ENCODE assay signal across 8 cellular contexts in genomic region chr20:44959082-44959895, GRCh38. TPM values are rescaled to one million over a fixed set of nuclear protein-coding genes. Genes with fewer than 3 reads are reported as not detected.
DNase-seq lines count a peak whose midpoint lies in the region; FAIRE-seq and TF ChIP-seq lines count a peak whose summit lies in the region.

No MANE protein-coding gene starts in this region.

- FAIRE-seq in GM19239 (lab: Jason Lieb, UNC): peak; percentile 76

- H2AFZ ChIP-seq in neural cell (ENCODE audit: low read depth, low read length): peak overlapping the region; percentile 65

- intact Hi-C loops in A673 (cut with micrococcal nuclease; ENCODE audit: unreplicated experiment): no loop called here
- intact Hi-C loops in esophagus muscularis mucosa (cut with DNase I): loop anchor here (5.0 kb wide), 1 partner anchor 47 kb away; the partner anchor contains the start of gene PABPC1L

- no peaks in the 10 kb centered on the region for H3K27me3 ChIP-seq in A673 (replicated peaks; ENCODE audit: insufficient read depth, low read depth, low read length, poor library complexity)
- no peaks in the 10 kb centered on the region for H3K27me3 ChIP-seq in esophagus muscularis mucosa
- H3K27me3 ChIP-seq in neural cell (ENCODE audit: insufficient read depth, low read depth, low read length): no peaks in the 10 kb centered on the region

- CTCF ChIA-PET in A673 (lab: Charles Lee): no interaction called here

- no peaks in the 10 kb centered on the region for H3K9me3 ChIP-seq in A673 (ENCODE audit: low read depth, low read length, poor library complexity, severe bottlenecking)
- no peaks in the 10 kb centered on the region for H3K9me3 ChIP-seq in esophagus muscularis mucosa
- H3K9me3 ChIP-seq in neural cell (ENCODE audit: low read length): no peaks in the 10 kb centered on the region

- no peaks in the 10 kb centered on the region for H3K9me2 ChIP-seq in neural cell (ENCODE audit: insufficient read depth, low read length)

- peak overlapping the region; percentile 63 for H3K9ac ChIP-seq in neural cell (ENCODE audit: low read length)

- WGBS in esophagus muscularis mucosa: 12% methylated on average over 15 of the region's 15 CpGs

- TF ChIP-seq POLR2A in esophagus muscularis mucosa (IDR thresholded peaks at IDR 0.05; ENCODE audit: low read depth): no peak

- POLR2A ChIA-PET in A673 (lab: Charles Lee; ENCODE audit: low non-redundant PET): interaction anchor here (0.6 kb wide), 1 partner anchor 33 kb away, joined by 4 read pairs; no protein-coding TSS in a partner anchor

- H3K27ac ChIP-seq in A673 (ENCODE audit: low read depth, low read length, poor library complexity, severe bottlenecking) (peak overlapping the region; percentile 47), esophagus muscularis mucosa (replicated peaks in 1 of 4) (peak overlapping the region; percentile 78 to 89 (median 86)), neural cell (ENCODE audit: low read length) (no peak overlapping the region)

- H3K4me1 ChIP-seq in A673 (ENCODE audit: insufficient read depth, low read length, poor library complexity, severe bottlenecking): peaks cover 26% of the 10 kb centered on the region
- peaks cover 11 to 28% (median 22%) of the 10 kb centered on the region in 4 donors for H3K4me1 ChIP-seq in esophagus muscularis mucosa

- H3K4me3 ChIP-seq in A673 (ENCODE audit: low read depth, low read length, poor library complexity, severe bottlenecking): peak overlapping the region; percentile 77
- peak overlapping the region; percentile 70 to 94 (median 79) for H3K4me3 ChIP-seq in esophagus muscularis mucosa
- H3K4me3 ChIP-seq in neural cell (ENCODE audit: low read length): peak overlapping the region; percentile 95

- no peak for TF ChIP-seq EP300 in esophagus muscularis mucosa (IDR thresholded peaks at IDR 0.05)
- TF ChIP-seq EP300 in neural cell (conservative IDR thresholded peaks at IDR 0.05; ENCODE audit: poor library complexity, severe bottlenecking): no peak

- no peak for TF ChIP-seq RAD21 in neural cell (conservative IDR thresholded peaks at IDR 0.05)

- DNase-seq in A673 (ENCODE audit: low spot score) (peak; percentile 62), GM19239 (ENCODE audit: insufficient read length, low spot score) (no peak), NAMALWA (ENCODE audit: low spot score) (peak; percentile 68), esophagus muscularis mucosa (ENCODE audit: extremely low spot score) (no peak), superior temporal gyrus (ENCODE audit: extremely low spot score) (peak; percentile 50), COR-L47 (lab: John Stamatoyannopoulos, UW) (no peak)
- peak; percentile 57 for DNase-seq in activated CD8-positive, alpha-beta memory T cell treated with anti-CD3 and anti-CD28 coated beads, Interleukin-2, amount 50 U/mL, for 24 hours (ENCODE audit: extremely low read depth)

- H3K79me2 ChIP-seq in neural cell (replicated peaks; ENCODE audit: insufficient read depth, low read length): peaks cover 17% of the 10 kb centered on the region

- TF ChIP-seq CTCF in A673 (conservative IDR thresholded peaks at IDR 0.05; ENCODE audit: low read depth, low read length) (no peak), esophagus muscularis mucosa (IDR thresholded peaks at IDR 0.05) (peak in 1 of 3 experiments; percentile 3), neural cell (IDR thresholded peaks at IDR 0.05; ENCODE audit: poor library complexity, severe bottlenecking) (no peak)

- BruUV-seq in A673 (replicated peaks; lab: Mats Ljungman, UMichigan): TSS peak; percentile 63

- peak overlapping the region; percentile 59 for H3K4me2 ChIP-seq in neural cell (ENCODE audit: low read length)

- no peaks in the 10 kb centered on the region for H3F3A ChIP-seq in neural cell (ENCODE audit: insufficient read depth, low read length, poor library complexity, severe bottlenecking)

- no peaks in the 10 kb centered on the region for H4K20me1 ChIP-seq in neural cell (ENCODE audit: insufficient read depth)

- H3K36me3 ChIP-seq in A673 (ENCODE audit: insufficient read depth, low read length, poor library complexity, severe bottlenecking) (peaks cover 22% of the 10 kb centered on the region), esophagus muscularis mucosa (peaks cover 11 to 23% (median 23%) of the 10 kb centered on the region in 4 donors), neural cell (ENCODE audit: insufficient read depth, low read length) (peaks cover 5% of the 10 kb centered on the region)

TF ChIP-seq in neural cell, 6 proteins besides CTCF, POLR2A, EP300 and RAD21:
- TF ChIP-seq TAF1 (IDR thresholded peaks at IDR 0.05; ENCODE audit: low read depth) (no peak), EZH2 (IDR thresholded peaks at IDR 0.05; ENCODE audit: borderline replicate concordance, insufficient read depth, low read length, poor library complexity, severe bottlenecking) (no peak), POLR2AphosphoS5 (IDR thresholded peaks at IDR 0.05) (no peak), SMC3 (conservative IDR thresholded peaks at IDR 0.05; ENCODE audit: poor library complexity) (no peak)

RNA-seq across cellular contexts. Expression of gene TOMM34, which starts 0.9 kb away (rescaled TPM):
- 49.3 and 53.5 TPM in 2 replicates for total RNA-seq in A673 (2021)
- total RNA-seq in esophagus muscularis mucosa: 10 to 100 TPM in 3 of 4 donors, 1 to 10 TPM in 1; 5.8 to 14.8 (median 13.9) TPM
- 10.0 and 11.7 TPM in 2 replicates for polyA plus RNA-seq in neural cell
- polyA minus RNA-seq in neural cell: 7.9 and 9.0 TPM in 2 replicates

RNA-seq across cellular contexts. Expression of gene STK4, which starts 7.0 kb away (rescaled TPM):
- total RNA-seq in A673 (2021) (52.7 and 53.2 TPM in 2 replicates), esophagus muscularis mucosa (10 to 100 TPM; 26.0 to 31.6 (median 27.7) TPM)
- polyA plus RNA-seq in neural cell: 12.5 and 14.0 TPM in 2 replicates
- polyA minus RNA-seq in neural cell: 49.4 and 52.2 TPM in 2 replicates

RNA-seq across cellular contexts. Expression of gene PABPC1L, which starts 49.4 kb away (rescaled TPM):
- total RNA-seq in A673 (2021) (42.2 and 47.7 TPM in 2 replicates), esophagus muscularis mucosa (1 to 10 TPM; 2.0 to 5.9 (median 2.9) TPM)
- 3.6 and 6.2 TPM in 2 replicates for polyA plus RNA-seq in neural cell
- 2.7 and 3.5 TPM in 2 replicates for polyA minus RNA-seq in neural cell

Comparison
In these comparisons a context has a peak if more than half of its experiments do, and no peak if none do; other contexts are left out.
1. DNase-seq: peak in A673 (single experiment), NAMALWA (single experiment), activated CD8-positive, alpha-beta memory T cell treated with anti-CD3 and anti-CD28 coated beads, Interleukin-2, amount 50 U/mL, for 24 hours (single experiment) and superior temporal gyrus (single experiment); none in GM19239 (single experiment), esophagus muscularis mucosa (single experiment) and COR-L47 (single experiment).
2. Peak in every context shown above with its lines, with median percentiles within 50 percentile points of each other: H3K4me3 ChIP-seq.